In genomic region chr19:27745978-27746542, GRCh38 we compare ENCODE assay signal across 20 cellular contexts.
DNase-seq lines count a peak whose midpoint lies in the region; ATAC-seq and TF ChIP-seq lines count a peak whose summit lies in the region.
"Had no signal": no experiment of that assay in that cellular context is flagged by ENCODE, and none has a peak within 500 bp of the region (broad histone marks: within the 10 kb centered on the region; RNA-seq: fewer than 3 reads in every experiment).

No MANE protein-coding gene starts in this region.

- no peak overlapping the region for H3K4me3 ChIP-seq in sigmoid colon
- H3K4me3 ChIP-seq in mucosa of descending colon: no peak overlapping the region

- no peak for TF ChIP-seq POLR2A in sigmoid colon (IDR thresholded peaks at IDR 0.05)

- H3K9me3 ChIP-seq in sigmoid colon (peaks cover 0 to 3% (median 0%) of the 10 kb centered on the region in 4 donors), mucosa of descending colon (peaks cover 3% of the 10 kb centered on the region)

- no peaks in the 10 kb centered on the region for H3K27me3 ChIP-seq in sigmoid colon

- no peak for TF ChIP-seq EP300 in sigmoid colon (IDR thresholded peaks at IDR 0.05)

- WGBS in sigmoid colon, 2 donors: 88 to 92% methylated on average over 11 of the region's 11 CpGs

- peaks cover 0 to 14% (median 0%) of the 10 kb centered on the region in 4 donors for H3K36me3 ChIP-seq in sigmoid colon
- no peaks in the 10 kb centered on the region for H3K36me3 ChIP-seq in mucosa of descending colon (ENCODE audit: low read depth)

- no peak for ATAC-seq in left lobe of liver
- no peak for ATAC-seq in mucosa of descending colon

- peaks cover 0 to 20% (median 3%) of the 10 kb centered on the region in 4 donors for H3K4me1 ChIP-seq in sigmoid colon
- H3K4me1 ChIP-seq in mucosa of descending colon (ENCODE audit: low read depth): no peaks in the 10 kb centered on the region

- intact Hi-C loops in sigmoid colon (cut with DNase I): no loop called here
- intact Hi-C loops in mucosa of descending colon (cut with DNase I, micrococcal nuclease): no loop called here

- in situ Hi-C loops in G401 (cut with HindIII; ENCODE audit: low sequenced_read_pairs): no loop called here

- TF ChIP-seq CTCF in sigmoid colon (IDR thresholded peaks at IDR 0.05) (no peak), mucosa of descending colon (IDR thresholded peaks at IDR 0.05) (no peak)

- peak; percentile 42 for DNase-seq in G401 (ENCODE audit: low spot score)
- DNase-seq in activated CD8-positive, alpha-beta memory T cell treated with anti-CD3 and anti-CD28 coated beads, Interleukin-2, amount 50 U/mL, for 48 hours: peak; percentile 8
- DNase-seq in left lobe of liver (ENCODE audit: low spot score): peak; percentile 2
- DNase-seq in sigmoid colon: peak; percentile 32
- DNase-seq in AML-193 (lab: John Stamatoyannopoulos, UW): no peak
- DNase-seq in SIG-M5 (lab: John Stamatoyannopoulos, UW): no peak
- no peak for DNase-seq in mucosa of descending colon
- no peak for DNase-seq in activated gamma-delta T cell (lab: John Stamatoyannopoulos, UW)
- DNase-seq: ACHN; Calu3; CD4-positive, alpha-beta T cell; DND-41; GOT3; KBM-7; NCI-H1092; NCI-H187; NCI-H69; NK-92 treated with Interleukin-12 subunit alpha and Interleukin-12 subunit beta, amount 100 ng/mL, for 24 hours; OCI-M1 had no signal

- no peak overlapping the region for H3K27ac ChIP-seq in sigmoid colon
- H3K27ac ChIP-seq: RWPE1 had no signal

Comparison
In these comparisons a context has a peak if more than half of its experiments do, and no peak if none do; other contexts are left out.
1. DNase-seq: peak in G401 (single experiment), activated CD8-positive, alpha-beta memory T cell treated with anti-CD3 and anti-CD28 coated beads, Interleukin-2, amount 50 U/mL, for 48 hours (single experiment), left lobe of liver (single experiment) and sigmoid colon (single experiment); none in AML-193 (0 of 2), SIG-M5 (single experiment), mucosa of descending colon (0 of 3) and activated gamma-delta T cell (single experiment).